21 cellular contexts compared by ENCODE assay signal in the genomic region with DNA sequence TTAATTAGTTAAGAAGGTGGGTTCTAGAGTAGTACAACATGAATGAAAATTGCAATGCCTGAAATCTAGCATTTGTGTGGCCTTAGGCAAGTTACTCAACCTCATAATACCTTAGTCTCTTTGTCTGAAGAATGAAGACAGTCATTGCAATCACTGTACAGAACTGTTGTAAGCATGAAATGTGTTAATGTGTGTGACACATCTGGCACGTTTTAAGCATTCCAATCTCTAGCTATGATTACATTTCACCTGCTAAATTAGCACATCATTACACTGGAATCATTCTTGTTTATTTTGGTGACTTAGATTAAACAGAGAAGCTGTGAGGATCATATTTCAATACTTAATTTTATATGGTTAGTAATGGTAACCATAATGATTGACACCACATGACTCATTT.
A peak's percentile ranks its signal among the peaks of the same experiment; 100 is the strongest.
DNase-seq lines count a peak whose midpoint lies in the region; ATAC-seq and TF ChIP-seq lines count a peak whose summit lies in the region.
"Had no signal": no experiment of that assay in that cellular context is flagged by ENCODE, and none has a peak within 500 bp of the region (broad histone marks: within the 10 kb centered on the region; RNA-seq: fewer than 3 reads in every experiment).

No MANE protein-coding gene starts in this region.

- DNase-seq in ELR (ENCODE audit: low read depth) = peak; percentile 7
- peak; percentile 1 for DNase-seq in M059J (ENCODE audit: low read depth)
- no peak for DNase-seq in RWPE2 (ENCODE audit: low spot score)
- peak; percentile 33 for DNase-seq in epithelial cell of prostate (ENCODE audit: low read depth, low spot score)
- DNase-seq in activated effector memory CD4-positive, alpha-beta T cell treated with anti-CD3 and anti-CD28 coated beads, Interleukin-2, amount 50 U/mL, for 16 hours = no peak
- no peak for DNase-seq in activated T-cell treated with anti-CD3 and anti-CD28 coated beads, Interleukin-2, amount 50 U/mL, for 1 hour
- no peak for DNase-seq in D341Med (ENCODE audit: low spot score)
- DNase-seq: Calu3; CD8-positive, alpha-beta T cell; DMS 273 treated with DMSO at 0.1 percent for 48 hours; DMS79; GF-D8; GOT3; H7; HFFc6; IMR-90 had no signal

- no peaks in the 10 kb centered on the region for H3K9me3 ChIP-seq in RWPE2 (ENCODE audit: severe bottlenecking)
- H3K9me3 ChIP-seq: BLaER1 treated with 17β-estradiol and CSF1 and Interleukin-3, amounts not matched to agents 10 nM and 100 nM had no signal

- peak; percentile 29; the same call in 2 of the 3 replicates for ATAC-seq in RWPE2 (ENCODE audit: low read depth)
- ATAC-seq in GM21717 (IDR thresholded peaks at IDR 0.05; ENCODE audit: unreplicated experiment) = no peak
- ATAC-seq: CD8-positive, alpha-beta T cell; HCT116; K562 had no signal

- no peaks in the 10 kb centered on the region for H3K4me1 ChIP-seq in RWPE2 (ENCODE audit: insufficient read depth, poor library complexity, severe bottlenecking)
- H3K4me1 ChIP-seq: BLaER1 treated with 17β-estradiol and CSF1 and Interleukin-3, amounts not matched to agents 10 nM and 100 nM had no signal

- H3K27ac ChIP-seq in RWPE2 (ENCODE audit: poor library complexity, severe bottlenecking) = no peak overlapping the region
- no peak overlapping the region for H3K27ac ChIP-seq in epithelial cell of prostate
- H3K27ac ChIP-seq: BLaER1 treated with 17β-estradiol and CSF1 and Interleukin-3, amounts not matched to agents 10 nM and 100 nM; HL-60 had no signal

- no peak for TF ChIP-seq CTCF in RWPE2 (IDR thresholded peaks at IDR 0.05; ENCODE audit: poor library complexity, severe bottlenecking)

- no peaks in the 10 kb centered on the region for H3K36me3 ChIP-seq in RWPE2 (ENCODE audit: low read depth)
- H3K36me3 ChIP-seq: BLaER1 treated with 17β-estradiol and CSF1 and Interleukin-3, amounts not matched to agents 10 nM and 100 nM had no signal

- H3K4me3 ChIP-seq in RWPE2 (ENCODE audit: severe bottlenecking) = no peak overlapping the region
- H3K4me3 ChIP-seq: BLaER1 treated with 17β-estradiol and CSF1 and Interleukin-3, amounts not matched to agents 10 nM and 100 nM; K562 had no signal

- H3K27me3 ChIP-seq in RWPE2 (ENCODE audit: insufficient read depth, poor library complexity, severe bottlenecking) = no peaks in the 10 kb centered on the region
- H3K27me3 ChIP-seq: BLaER1 treated with 17β-estradiol and CSF1 and Interleukin-3, amounts not matched to agents 10 nM and 100 nM had no signal

Comparison
In these comparisons a context has a peak if more than half of its experiments do, and no peak if none do; other contexts are left out.
1. DNase-seq: peak in ELR (single experiment), M059J (single experiment) and epithelial cell of prostate (single experiment); none in RWPE2 (single experiment), activated effector memory CD4-positive, alpha-beta T cell treated with anti-CD3 and anti-CD28 coated beads, Interleukin-2, amount 50 U/mL, for 16 hours (single experiment), activated T-cell treated with anti-CD3 and anti-CD28 coated beads, Interleukin-2, amount 50 U/mL, for 1 hour (single experiment) and D341Med (single experiment).